In the genomic region with DNA sequence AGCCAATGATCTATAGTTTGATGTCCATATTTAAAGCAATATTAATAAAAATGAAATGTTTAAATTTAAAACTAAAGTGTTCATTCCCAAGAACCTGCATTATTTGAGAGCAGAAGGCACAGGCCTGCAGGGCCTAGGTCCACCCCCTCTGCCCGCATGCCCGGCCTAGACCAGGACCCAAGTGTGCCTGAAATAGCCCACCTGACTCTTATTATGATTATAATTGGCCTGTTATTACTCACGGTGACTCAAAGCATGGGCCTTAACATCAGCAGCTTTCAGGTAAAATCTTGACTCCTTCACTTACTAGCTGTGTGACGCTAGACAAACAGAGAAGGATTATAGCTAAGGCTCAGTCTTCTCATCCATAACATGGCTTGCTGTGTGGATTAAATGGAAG, we compare ENCODE assay signal across 1 cellular context.
TF ChIP-seq lines count a peak whose summit lies in the region.

No MANE protein-coding gene starts in this region.

TF ChIP-seq in GM12878, 131 proteins besides CTCF, POLR2A, EP300 and RAD21 (continued from another document and continues in another):
- TF ChIP-seq, protein P1, sequence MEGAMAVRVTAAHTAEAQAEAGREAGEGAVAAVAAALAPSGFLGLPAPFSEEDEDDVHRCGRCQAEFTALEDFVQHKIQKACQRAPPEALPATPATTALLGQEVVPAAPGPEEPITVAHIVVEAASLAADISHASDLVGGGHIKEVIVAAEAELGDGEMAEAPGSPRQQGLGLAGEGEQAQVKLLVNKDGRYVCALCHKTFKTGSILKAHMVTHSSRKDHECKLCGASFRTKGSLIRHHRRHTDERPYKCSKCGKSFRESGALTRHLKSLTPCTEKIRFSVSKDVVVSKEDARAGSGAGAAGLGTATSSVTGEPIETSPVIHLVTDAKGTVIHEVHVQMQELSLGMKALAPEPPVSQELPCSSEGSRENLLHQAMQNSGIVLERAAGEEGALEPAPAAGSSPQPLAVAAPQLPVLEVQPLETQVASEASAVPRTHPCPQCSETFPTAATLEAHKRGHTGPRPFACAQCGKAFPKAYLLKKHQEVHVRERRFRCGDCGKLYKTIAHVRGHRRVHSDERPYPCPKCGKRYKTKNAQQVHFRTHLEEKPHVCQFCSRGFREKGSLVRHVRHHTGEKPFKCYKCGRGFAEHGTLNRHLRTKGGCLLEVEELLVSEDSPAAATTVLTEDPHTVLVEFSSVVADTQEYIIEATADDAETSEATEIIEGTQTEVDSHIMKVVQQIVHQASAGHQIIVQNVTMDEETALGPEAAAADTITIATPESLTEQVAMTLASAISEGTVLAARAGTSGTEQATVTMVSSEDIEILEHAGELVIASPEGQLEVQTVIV (IDR thresholded peaks at IDR 0.05; ENCODE audit: borderline replicate concordance, partially characterized antibody), result no peak
- TF ChIP-seq, protein P2, sequence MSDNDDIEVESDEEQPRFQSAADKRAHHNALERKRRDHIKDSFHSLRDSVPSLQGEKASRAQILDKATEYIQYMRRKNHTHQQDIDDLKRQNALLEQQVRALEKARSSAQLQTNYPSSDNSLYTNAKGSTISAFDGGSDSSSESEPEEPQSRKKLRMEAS (IDR thresholded peaks at IDR 0.05; ENCODE audit: low read depth, low read length), result no peak
- TF ChIP-seq, protein P3, sequence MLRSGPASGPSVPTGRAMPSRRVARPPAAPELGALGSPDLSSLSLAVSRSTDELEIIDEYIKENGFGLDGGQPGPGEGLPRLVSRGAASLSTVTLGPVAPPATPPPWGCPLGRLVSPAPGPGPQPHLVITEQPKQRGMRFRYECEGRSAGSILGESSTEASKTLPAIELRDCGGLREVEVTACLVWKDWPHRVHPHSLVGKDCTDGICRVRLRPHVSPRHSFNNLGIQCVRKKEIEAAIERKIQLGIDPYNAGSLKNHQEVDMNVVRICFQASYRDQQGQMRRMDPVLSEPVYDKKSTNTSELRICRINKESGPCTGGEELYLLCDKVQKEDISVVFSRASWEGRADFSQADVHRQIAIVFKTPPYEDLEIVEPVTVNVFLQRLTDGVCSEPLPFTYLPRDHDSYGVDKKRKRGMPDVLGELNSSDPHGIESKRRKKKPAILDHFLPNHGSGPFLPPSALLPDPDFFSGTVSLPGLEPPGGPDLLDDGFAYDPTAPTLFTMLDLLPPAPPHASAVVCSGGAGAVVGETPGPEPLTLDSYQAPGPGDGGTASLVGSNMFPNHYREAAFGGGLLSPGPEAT (IDR thresholded peaks at IDR 0.05; ENCODE audit: low read depth), result no peak
- no peak for TF ChIP-seq POLR2AphosphoS2 (IDR thresholded peaks at IDR 0.05; ENCODE audit: low read depth, low read length)
- TF ChIP-seq, protein P4, sequence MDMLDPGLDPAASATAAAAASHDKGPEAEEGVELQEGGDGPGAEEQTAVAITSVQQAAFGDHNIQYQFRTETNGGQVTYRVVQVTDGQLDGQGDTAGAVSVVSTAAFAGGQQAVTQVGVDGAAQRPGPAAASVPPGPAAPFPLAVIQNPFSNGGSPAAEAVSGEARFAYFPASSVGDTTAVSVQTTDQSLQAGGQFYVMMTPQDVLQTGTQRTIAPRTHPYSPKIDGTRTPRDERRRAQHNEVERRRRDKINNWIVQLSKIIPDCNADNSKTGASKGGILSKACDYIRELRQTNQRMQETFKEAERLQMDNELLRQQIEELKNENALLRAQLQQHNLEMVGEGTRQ (IDR thresholded peaks at IDR 0.05; ENCODE audit: borderline replicate concordance, low read depth, low read length), result no peak
- TF ChIP-seq, protein P5, sequence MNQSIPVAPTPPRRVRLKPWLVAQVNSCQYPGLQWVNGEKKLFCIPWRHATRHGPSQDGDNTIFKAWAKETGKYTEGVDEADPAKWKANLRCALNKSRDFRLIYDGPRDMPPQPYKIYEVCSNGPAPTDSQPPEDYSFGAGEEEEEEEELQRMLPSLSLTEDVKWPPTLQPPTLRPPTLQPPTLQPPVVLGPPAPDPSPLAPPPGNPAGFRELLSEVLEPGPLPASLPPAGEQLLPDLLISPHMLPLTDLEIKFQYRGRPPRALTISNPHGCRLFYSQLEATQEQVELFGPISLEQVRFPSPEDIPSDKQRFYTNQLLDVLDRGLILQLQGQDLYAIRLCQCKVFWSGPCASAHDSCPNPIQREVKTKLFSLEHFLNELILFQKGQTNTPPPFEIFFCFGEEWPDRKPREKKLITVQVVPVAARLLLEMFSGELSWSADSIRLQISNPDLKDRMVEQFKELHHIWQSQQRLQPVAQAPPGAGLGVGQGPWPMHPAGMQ (IDR thresholded peaks at IDR 0.05; ENCODE audit: borderline replicate concordance), result no peak
- TF ChIP-seq, protein P6, sequence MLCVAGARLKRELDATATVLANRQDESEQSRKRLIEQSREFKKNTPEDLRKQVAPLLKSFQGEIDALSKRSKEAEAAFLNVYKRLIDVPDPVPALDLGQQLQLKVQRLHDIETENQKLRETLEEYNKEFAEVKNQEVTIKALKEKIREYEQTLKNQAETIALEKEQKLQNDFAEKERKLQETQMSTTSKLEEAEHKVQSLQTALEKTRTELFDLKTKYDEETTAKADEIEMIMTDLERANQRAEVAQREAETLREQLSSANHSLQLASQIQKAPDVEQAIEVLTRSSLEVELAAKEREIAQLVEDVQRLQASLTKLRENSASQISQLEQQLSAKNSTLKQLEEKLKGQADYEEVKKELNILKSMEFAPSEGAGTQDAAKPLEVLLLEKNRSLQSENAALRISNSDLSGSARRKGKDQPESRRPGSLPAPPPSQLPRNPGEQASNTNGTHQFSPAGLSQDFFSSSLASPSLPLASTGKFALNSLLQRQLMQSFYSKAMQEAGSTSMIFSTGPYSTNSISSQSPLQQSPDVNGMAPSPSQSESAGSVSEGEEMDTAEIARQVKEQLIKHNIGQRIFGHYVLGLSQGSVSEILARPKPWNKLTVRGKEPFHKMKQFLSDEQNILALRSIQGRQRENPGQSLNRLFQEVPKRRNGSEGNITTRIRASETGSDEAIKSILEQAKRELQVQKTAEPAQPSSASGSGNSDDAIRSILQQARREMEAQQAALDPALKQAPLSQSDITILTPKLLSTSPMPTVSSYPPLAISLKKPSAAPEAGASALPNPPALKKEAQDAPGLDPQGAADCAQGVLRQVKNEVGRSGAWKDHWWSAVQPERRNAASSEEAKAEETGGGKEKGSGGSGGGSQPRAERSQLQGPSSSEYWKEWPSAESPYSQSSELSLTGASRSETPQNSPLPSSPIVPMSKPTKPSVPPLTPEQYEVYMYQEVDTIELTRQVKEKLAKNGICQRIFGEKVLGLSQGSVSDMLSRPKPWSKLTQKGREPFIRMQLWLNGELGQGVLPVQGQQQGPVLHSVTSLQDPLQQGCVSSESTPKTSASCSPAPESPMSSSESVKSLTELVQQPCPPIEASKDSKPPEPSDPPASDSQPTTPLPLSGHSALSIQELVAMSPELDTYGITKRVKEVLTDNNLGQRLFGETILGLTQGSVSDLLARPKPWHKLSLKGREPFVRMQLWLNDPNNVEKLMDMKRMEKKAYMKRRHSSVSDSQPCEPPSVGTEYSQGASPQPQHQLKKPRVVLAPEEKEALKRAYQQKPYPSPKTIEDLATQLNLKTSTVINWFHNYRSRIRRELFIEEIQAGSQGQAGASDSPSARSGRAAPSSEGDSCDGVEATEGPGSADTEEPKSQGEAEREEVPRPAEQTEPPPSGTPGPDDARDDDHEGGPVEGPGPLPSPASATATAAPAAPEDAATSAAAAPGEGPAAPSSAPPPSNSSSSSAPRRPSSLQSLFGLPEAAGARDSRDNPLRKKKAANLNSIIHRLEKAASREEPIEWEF (IDR thresholded peaks at IDR 0.05; ENCODE audit: insufficient replicate concordance, low read depth, low read length), result no peak
- TF ChIP-seq POLR2AphosphoS5 (IDR thresholded peaks at IDR 0.05; ENCODE audit: low read length), result no peak
- no peak for TF ChIP-seq RB1 (IDR thresholded peaks at IDR 0.05; ENCODE audit: borderline replicate concordance)
- no peak for TF ChIP-seq SMC3 (IDR thresholded peaks at IDR 0.05; ENCODE audit: borderline replicate concordance, low read length)
- TF ChIP-seq NR2C1 (IDR thresholded peaks at IDR 0.05), result no peak
- peak; percentile 85 for TF ChIP-seq EED (IDR thresholded peaks at IDR 0.05; ENCODE audit: low read depth)
- TF ChIP-seq, protein P7, sequence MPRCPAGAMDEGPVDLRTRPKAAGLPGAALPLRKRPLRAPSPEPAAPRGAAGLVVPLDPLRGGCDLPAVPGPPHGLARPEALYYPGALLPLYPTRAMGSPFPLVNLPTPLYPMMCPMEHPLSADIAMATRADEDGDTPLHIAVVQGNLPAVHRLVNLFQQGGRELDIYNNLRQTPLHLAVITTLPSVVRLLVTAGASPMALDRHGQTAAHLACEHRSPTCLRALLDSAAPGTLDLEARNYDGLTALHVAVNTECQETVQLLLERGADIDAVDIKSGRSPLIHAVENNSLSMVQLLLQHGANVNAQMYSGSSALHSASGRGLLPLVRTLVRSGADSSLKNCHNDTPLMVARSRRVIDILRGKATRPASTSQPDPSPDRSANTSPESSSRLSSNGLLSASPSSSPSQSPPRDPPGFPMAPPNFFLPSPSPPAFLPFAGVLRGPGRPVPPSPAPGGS (IDR thresholded peaks at IDR 0.05; ENCODE audit: borderline replicate concordance, insufficient read depth, low read depth, low read length, poor library complexity, severe bottlenecking), result peak; percentile 90
- no peak for TF ChIP-seq FOS (IDR thresholded peaks at IDR 0.05; ENCODE audit: borderline replicate concordance, extremely low read depth, insufficient read length)
- TF ChIP-seq EGR1 (IDR thresholded peaks at IDR 0.05; ENCODE audit: borderline replicate concordance in 1 of 2, low read depth in 2 of 2, low read length in 2 of 2), result 0 out of 3 replicates have a peak, but pooled peaks of 1 of the 2 experiments have one; percentile 41
- no peak for TF ChIP-seq JUND (IDR thresholded peaks at IDR 0.05; ENCODE audit: low read depth, low read length)
- TF ChIP-seq, protein P8, sequence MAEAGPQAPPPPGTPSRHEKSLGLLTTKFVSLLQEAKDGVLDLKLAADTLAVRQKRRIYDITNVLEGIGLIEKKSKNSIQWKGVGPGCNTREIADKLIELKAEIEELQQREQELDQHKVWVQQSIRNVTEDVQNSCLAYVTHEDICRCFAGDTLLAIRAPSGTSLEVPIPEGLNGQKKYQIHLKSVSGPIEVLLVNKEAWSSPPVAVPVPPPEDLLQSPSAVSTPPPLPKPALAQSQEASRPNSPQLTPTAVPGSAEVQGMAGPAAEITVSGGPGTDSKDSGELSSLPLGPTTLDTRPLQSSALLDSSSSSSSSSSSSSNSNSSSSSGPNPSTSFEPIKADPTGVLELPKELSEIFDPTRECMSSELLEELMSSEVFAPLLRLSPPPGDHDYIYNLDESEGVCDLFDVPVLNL (IDR thresholded peaks at IDR 0.05; ENCODE audit: low read depth, low read length), result no peak
- TF ChIP-seq ETV6 (conservative IDR thresholded peaks at IDR 0.05 in 1 of 2, IDR thresholded peaks at IDR 0.05 in 1 of 2; ENCODE audit: borderline replicate concordance in 1 of 2, low read depth in 1 of 2), result peak in 1 of 2 experiments; percentile 33; a peak in 1 of 4 replicates
- TF ChIP-seq, protein P9, sequence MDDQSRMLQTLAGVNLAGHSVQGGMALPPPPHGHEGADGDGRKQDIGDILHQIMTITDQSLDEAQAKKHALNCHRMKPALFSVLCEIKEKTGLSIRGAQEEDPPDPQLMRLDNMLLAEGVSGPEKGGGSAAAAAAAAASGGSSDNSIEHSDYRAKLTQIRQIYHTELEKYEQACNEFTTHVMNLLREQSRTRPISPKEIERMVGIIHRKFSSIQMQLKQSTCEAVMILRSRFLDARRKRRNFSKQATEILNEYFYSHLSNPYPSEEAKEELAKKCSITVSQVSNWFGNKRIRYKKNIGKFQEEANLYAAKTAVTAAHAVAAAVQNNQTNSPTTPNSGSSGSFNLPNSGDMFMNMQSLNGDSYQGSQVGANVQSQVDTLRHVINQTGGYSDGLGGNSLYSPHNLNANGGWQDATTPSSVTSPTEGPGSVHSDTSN (IDR thresholded peaks at IDR 0.05; ENCODE audit: insufficient replicate concordance, low read depth, low read length), result no peak
- 0 out of 2 replicates have a peak, but pooled peaks have one; percentile 26 for TF ChIP-seq TCF3 (IDR thresholded peaks at IDR 0.05; ENCODE audit: borderline replicate concordance, insufficient read depth, low read depth, low read length)
- no peak for TF ChIP-seq MYC (IDR thresholded peaks at IDR 0.05; ENCODE audit: insufficient read depth, insufficient read length, insufficient replicate concordance, low read length, severe bottlenecking)
- peak; percentile 46; the same call in 1 of the 2 replicates for TF ChIP-seq CREB1 (IDR thresholded peaks at IDR 0.05; ENCODE audit: low read depth)
- TF ChIP-seq, protein P10, sequence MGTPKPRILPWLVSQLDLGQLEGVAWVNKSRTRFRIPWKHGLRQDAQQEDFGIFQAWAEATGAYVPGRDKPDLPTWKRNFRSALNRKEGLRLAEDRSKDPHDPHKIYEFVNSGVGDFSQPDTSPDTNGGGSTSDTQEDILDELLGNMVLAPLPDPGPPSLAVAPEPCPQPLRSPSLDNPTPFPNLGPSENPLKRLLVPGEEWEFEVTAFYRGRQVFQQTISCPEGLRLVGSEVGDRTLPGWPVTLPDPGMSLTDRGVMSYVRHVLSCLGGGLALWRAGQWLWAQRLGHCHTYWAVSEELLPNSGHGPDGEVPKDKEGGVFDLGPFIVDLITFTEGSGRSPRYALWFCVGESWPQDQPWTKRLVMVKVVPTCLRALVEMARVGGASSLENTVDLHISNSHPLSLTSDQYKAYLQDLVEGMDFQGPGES (IDR thresholded peaks at IDR 0.05), result no peak
- TF ChIP-seq RAD51 (IDR thresholded peaks at IDR 0.05), result no peak
- peak; percentile 100 for TF ChIP-seq JUNB (IDR thresholded peaks at IDR 0.05)
- TF ChIP-seq BACH1 (IDR thresholded peaks at IDR 0.05; ENCODE audit: borderline replicate concordance), result no peak
- TF ChIP-seq, protein P11, sequence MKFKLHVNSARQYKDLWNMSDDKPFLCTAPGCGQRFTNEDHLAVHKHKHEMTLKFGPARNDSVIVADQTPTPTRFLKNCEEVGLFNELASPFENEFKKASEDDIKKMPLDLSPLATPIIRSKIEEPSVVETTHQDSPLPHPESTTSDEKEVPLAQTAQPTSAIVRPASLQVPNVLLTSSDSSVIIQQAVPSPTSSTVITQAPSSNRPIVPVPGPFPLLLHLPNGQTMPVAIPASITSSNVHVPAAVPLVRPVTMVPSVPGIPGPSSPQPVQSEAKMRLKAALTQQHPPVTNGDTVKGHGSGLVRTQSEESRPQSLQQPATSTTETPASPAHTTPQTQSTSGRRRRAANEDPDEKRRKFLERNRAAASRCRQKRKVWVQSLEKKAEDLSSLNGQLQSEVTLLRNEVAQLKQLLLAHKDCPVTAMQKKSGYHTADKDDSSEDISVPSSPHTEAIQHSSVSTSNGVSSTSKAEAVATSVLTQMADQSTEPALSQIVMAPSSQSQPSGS (IDR thresholded peaks at IDR 0.05; ENCODE audit: low read length), result peak; percentile 78
- no peak for TF ChIP-seq DPF2 (IDR thresholded peaks at IDR 0.05)
- TF ChIP-seq RFX5 (IDR thresholded peaks at IDR 0.05; ENCODE audit: low read depth, low read length), result no peak
- TF ChIP-seq, protein P12, sequence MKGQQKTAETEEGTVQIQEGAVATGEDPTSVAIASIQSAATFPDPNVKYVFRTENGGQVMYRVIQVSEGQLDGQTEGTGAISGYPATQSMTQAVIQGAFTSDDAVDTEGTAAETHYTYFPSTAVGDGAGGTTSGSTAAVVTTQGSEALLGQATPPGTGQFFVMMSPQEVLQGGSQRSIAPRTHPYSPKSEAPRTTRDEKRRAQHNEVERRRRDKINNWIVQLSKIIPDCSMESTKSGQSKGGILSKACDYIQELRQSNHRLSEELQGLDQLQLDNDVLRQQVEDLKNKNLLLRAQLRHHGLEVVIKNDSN (IDR thresholded peaks at IDR 0.05; ENCODE audit: borderline replicate concordance, extremely low read length, insufficient read depth, low read depth, low read length), result no peak
- no peak for TF ChIP-seq HDAC6 (IDR thresholded peaks at IDR 0.05; ENCODE audit: unreplicated experiment)
- peak; percentile 89; the same call in 1 of the 2 replicates for TF ChIP-seq BCL11A (IDR thresholded peaks at IDR 0.05; ENCODE audit: low read depth, low read length)
- no peak for TF ChIP-seq MYB (IDR thresholded peaks at IDR 0.05; ENCODE audit: borderline replicate concordance, low read depth, low read length)
